ENCODE assay signal across 10 cellular contexts in the genomic region with DNA sequence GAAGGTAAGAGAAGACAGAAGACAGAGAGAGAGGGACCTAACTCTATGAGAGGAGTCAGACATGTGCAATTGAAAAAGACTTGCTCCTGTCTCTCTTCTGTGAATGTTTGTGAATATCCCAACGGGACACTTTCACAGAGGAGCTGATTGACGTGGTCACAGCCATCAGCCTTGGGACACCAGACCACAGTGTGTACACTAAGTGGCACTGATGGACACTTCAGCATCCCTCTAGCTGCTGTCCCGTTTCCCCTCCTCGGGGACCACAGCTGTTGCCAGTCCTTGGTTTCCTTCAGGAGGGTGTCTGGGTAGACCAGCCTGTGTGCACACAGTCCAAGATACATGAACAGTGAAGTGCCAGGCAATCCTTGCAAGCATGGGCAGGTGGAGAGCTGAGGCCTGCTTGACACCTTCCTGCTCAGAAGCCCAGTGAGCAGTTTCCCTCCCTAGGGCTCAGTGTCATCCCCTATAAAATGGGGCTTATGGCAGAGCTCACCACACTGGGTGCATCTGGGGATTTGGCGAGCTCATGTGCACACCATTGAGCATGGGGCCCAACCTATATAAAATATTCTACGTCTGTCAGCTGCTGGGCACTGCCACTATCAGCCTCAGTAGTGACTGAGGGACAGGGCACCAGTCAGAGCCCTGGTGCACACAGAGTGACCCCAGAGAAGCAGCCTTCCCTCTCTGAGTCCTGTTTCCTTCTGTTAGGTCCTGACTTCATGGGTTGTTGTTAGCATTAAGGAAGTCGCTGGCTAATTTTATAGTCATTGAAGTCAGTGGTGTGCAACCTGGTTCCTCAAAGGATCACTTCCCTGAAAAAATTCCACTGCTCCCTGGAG. TPM values are rescaled to one million over a fixed set of nuclear protein-coding genes. Genes with fewer than 3 reads are reported as not detected.
A peak's percentile ranks its signal among the peaks of the same experiment; 100 is the strongest.
DNase-seq lines count a peak whose midpoint lies in the region; FAIRE-seq and TF ChIP-seq lines count a peak whose summit lies in the region.
"Had no signal": no experiment of that assay in that cellular context is flagged by ENCODE, and none has a peak within 500 bp of the region (broad histone marks: within the 10 kb centered on the region; RNA-seq: fewer than 3 reads in every experiment).

No MANE protein-coding gene starts in this region.

- no peak overlapping the region for H3K4me2 ChIP-seq in neural progenitor cell

- H3K9me3 Mint-ChIP-seq in IgD-negative memory B cell (no peaks in the 10 kb centered on the region), neural progenitor cell (no peaks in the 10 kb centered on the region)
- H3K9me3 Mint-ChIP-seq in T-helper 2 cell treated with Interferon-gamma antibody and Interleukin-4, amounts not matched to agents 5 μg/mL and 100 μg/mL, for 36 hours: no peaks in the 10 kb centered on the region

- H3K36me3 ChIP-seq in bronchial epithelial cell (ENCODE audit: control insufficient read depth, insufficient read depth, low read length) (peaks cover 20% of the 10 kb centered on the region), neural progenitor cell (no peaks in the 10 kb centered on the region)

- H3K27me3 ChIP-seq in bronchial epithelial cell (ENCODE audit: control insufficient read depth, insufficient read depth, low read length): no peaks in the 10 kb centered on the region
- H3K27me3 ChIP-seq in neural progenitor cell: no peaks in the 10 kb centered on the region

- no peaks in the 10 kb centered on the region for H3K9me3 ChIP-seq in neural progenitor cell (ENCODE audit: low read depth)

- no peak overlapping the region for H3K4me3 ChIP-seq in bronchial epithelial cell (ENCODE audit: low read depth, low read length)
- no peak overlapping the region for H3K4me3 ChIP-seq in neural progenitor cell

- H3K4me1 ChIP-seq in neural progenitor cell: no peaks in the 10 kb centered on the region

- H3K4me1 Mint-ChIP-seq in IgD-negative memory B cell (peaks cover 13 to 20% (median 17%) of the 10 kb centered on the region in 3 donors), neural progenitor cell (peaks cover 9% of the 10 kb centered on the region)
- H3K4me1 Mint-ChIP-seq in T-helper 2 cell treated with Interferon-gamma antibody and Interleukin-4, amounts not matched to agents 5 μg/mL and 100 μg/mL, for 36 hours (ENCODE audit: low read depth): peaks cover 13% of the 10 kb centered on the region

- peak; percentile 64 for FAIRE-seq in bronchial epithelial cell (lab: Jason Lieb, UNC)

- H4K20me1 ChIP-seq in neural progenitor cell (ENCODE audit: low read depth): peaks cover 39% of the 10 kb centered on the region

- peaks cover 2% of the 10 kb centered on the region for H3K36me3 Mint-ChIP-seq in IgD-negative memory B cell
- H3K36me3 Mint-ChIP-seq in neural progenitor cell: peaks cover 16% of the 10 kb centered on the region
- peaks cover 9% of the 10 kb centered on the region for H3K36me3 Mint-ChIP-seq in T-helper 2 cell treated with Interferon-gamma antibody and Interleukin-4, amounts not matched to agents 5 μg/mL and 100 μg/mL, for 36 hours (ENCODE audit: low read depth)

- H3K79me2 ChIP-seq in neural progenitor cell (ENCODE audit: low read depth): peaks cover 9% of the 10 kb centered on the region

- peaks cover 39% of the 10 kb centered on the region for H3F3A ChIP-seq in neural progenitor cell (ENCODE audit: low read depth)

- DNase-seq in Caki2 (ENCODE audit: low read depth) (peak; percentile 67), bronchial epithelial cell (ENCODE audit: low read depth) (no peak), neural progenitor cell (ENCODE audit: low spot score) (no peak), NCI-H1092 (lab: John Stamatoyannopoulos, UW) (no peak), amygdala (lab: John Stamatoyannopoulos, UW) (no peak)
- no peak for DNase-seq in T-helper 2 cell treated with Interferon-gamma antibody and Interleukin-4, amounts not matched to agents 5 μg/mL and 100 μg/mL, for 36 hours (ENCODE audit: low spot score)
- DNase-seq in activated CD4-positive, CD25-positive, alpha-beta regulatory T cell (lab: John Stamatoyannopoulos, UW): no peak
- DNase-seq: NCI-H2029 had no signal

- TF ChIP-seq CTCF in bronchial epithelial cell (IDR thresholded peaks at IDR 0.05; ENCODE audit: insufficient read depth, low read length, severe bottlenecking) (no peak), neural progenitor cell (IDR thresholded peaks at IDR 0.05) (no peak)

- H3K27me3 Mint-ChIP-seq in IgD-negative memory B cell (no peaks in the 10 kb centered on the region), neural progenitor cell (ENCODE audit: insufficient read depth, low read depth) (no peaks in the 10 kb centered on the region)
- no peaks in the 10 kb centered on the region for H3K27me3 Mint-ChIP-seq in T-helper 2 cell treated with Interferon-gamma antibody and Interleukin-4, amounts not matched to agents 5 μg/mL and 100 μg/mL, for 36 hours (ENCODE audit: low read depth)

- no peak overlapping the region for H2AFZ ChIP-seq in neural progenitor cell (replicated peaks)

- in situ Hi-C loops in Caki2 (cut with HindIII; ENCODE audit: low pct_unique_long_range_greater_than_20kb, low sequenced_read_pairs): no loop called here

- no peak overlapping the region for H3K27ac ChIP-seq in neural progenitor cell

- H3K27ac Mint-ChIP-seq in IgD-negative memory B cell: peak overlapping the region; percentile 86 to 98 (median 89)
- H3K27ac Mint-ChIP-seq in neural progenitor cell: peak overlapping the region; percentile 74
- H3K27ac Mint-ChIP-seq in T-helper 2 cell treated with Interferon-gamma antibody and Interleukin-4, amounts not matched to agents 5 μg/mL and 100 μg/mL, for 36 hours: no peak overlapping the region

- no peak overlapping the region for H3K9ac ChIP-seq in neural progenitor cell

- peak overlapping the region; percentile 8 to 77 (median 44) for H3K4me3 Mint-ChIP-seq in IgD-negative memory B cell
- H3K4me3 Mint-ChIP-seq in neural progenitor cell: peak overlapping the region; percentile 53
- H3K4me3 Mint-ChIP-seq in T-helper 2 cell treated with Interferon-gamma antibody and Interleukin-4, amounts not matched to agents 5 μg/mL and 100 μg/mL, for 36 hours: no peak overlapping the region

RNA-seq across cellular contexts. Expression of a gene that starts 4.3 kb away (rescaled TPM):
- 111 and 128 TPM in 2 replicates for total RNA-seq in Caki2 (2014; rRNA removed; shearing (Covaris generic); ENCODE audit: low replicate concordance)
- polyA plus RNA-seq in IgD-negative memory B cell: 11.5 TPM
- total RNA-seq in bronchial epithelial cell: 60.8 and 67.3 TPM in 2 replicates
- 46.8 and 88.7 TPM in 2 replicates for total RNA-seq in neural progenitor cell (ENCODE audit: low replicate concordance)

RNA-seq across cellular contexts. Expression of a gene that starts 15.7 kb away (rescaled TPM):
- total RNA-seq in Caki2 (2014; rRNA removed; shearing (Covaris generic); ENCODE audit: low replicate concordance): 13.0 and 33.0 TPM in 2 replicates
- 49.1 TPM for polyA plus RNA-seq in IgD-negative memory B cell
- total RNA-seq in bronchial epithelial cell (11.3 and 27.0 TPM in 2 replicates), neural progenitor cell (ENCODE audit: low replicate concordance) (27.1 and 78.4 TPM in 2 replicates)

RNA-seq across cellular contexts. Expression of a gene that starts 17.8 kb away (rescaled TPM):
- total RNA-seq in Caki2 (2014; rRNA removed; shearing (Covaris generic); ENCODE audit: low replicate concordance): 0.06 TPM in 1 of 2 replicates, not detected in the other
- not detected for polyA plus RNA-seq in IgD-negative memory B cell
- total RNA-seq in bronchial epithelial cell (not detected in 2 replicates), neural progenitor cell (ENCODE audit: low replicate concordance) (0.30 TPM in 1 of 2 replicates, not detected in the other)

RNA-seq across cellular contexts. Expression of a gene that starts 27.5 kb away (rescaled TPM):
- 5.7 and 10.4 TPM in 2 replicates for total RNA-seq in Caki2 (2014; rRNA removed; shearing (Covaris generic); ENCODE audit: low replicate concordance)
- polyA plus RNA-seq in IgD-negative memory B cell: 0.25 TPM
- total RNA-seq in bronchial epithelial cell (not detected in 2 replicates), neural progenitor cell (ENCODE audit: low replicate concordance) (not detected in 2 replicates)
- total RNA-seq: mucosa of gallbladder had no signal

RNA-seq across cellular contexts. Expression of a gene that starts 36.0 kb away (rescaled TPM):
- total RNA-seq in Caki2 (2014; rRNA removed; shearing (Covaris generic); ENCODE audit: low replicate concordance): not detected in 2 replicates
- not detected for polyA plus RNA-seq in IgD-negative memory B cell
- total RNA-seq in bronchial epithelial cell (not detected in 2 replicates), neural progenitor cell (ENCODE audit: low replicate concordance) (0.19 TPM in 1 of 2 replicates, not detected in the other)
- total RNA-seq: mucosa of gallbladder had no signal
